9 cellular contexts compared by ENCODE assay signal in the genomic region with DNA sequence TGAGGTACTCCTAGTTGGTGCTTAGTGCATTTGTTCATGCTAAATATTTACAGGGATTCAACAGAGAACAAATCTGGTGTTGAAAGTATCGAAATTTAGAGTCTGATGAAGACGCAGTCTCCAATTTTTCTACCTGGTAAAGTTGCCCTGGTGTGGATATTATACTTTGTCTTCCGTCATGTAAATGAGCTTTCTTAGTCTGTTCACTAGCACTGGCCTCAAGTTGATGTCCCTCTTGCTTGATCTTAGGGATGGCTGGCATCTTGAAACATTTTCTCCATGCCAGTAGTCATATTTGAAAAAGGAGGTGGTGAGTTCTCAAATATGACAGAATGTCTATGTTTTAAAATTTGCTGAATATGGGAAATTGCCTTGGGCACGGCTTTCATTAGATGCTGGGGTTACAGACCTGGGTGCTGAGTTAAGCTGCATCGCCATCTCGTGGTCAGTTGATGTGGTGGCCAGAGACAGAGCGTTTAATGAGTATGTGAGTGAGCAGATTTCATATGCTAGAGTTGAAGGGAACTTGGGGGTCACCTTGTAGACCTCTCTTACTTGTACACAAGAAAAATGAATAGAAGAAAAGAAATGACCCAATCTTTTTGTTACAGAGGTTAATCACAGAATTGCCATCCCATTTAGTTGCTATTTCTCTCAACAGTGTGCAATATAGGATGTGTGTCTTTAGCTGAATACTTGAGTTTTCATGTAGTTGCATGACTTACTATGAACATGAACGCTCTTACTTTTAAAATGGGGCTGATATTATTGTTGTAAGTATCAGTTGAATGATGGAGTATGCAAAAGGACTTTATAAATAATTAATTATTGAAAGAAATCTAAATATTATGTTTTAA.
DNase-seq lines count a peak whose midpoint lies in the region; ATAC-seq and TF ChIP-seq lines count a peak whose summit lies in the region.
"Had no signal": no experiment of that assay in that cellular context is flagged by ENCODE, and none has a peak within 500 bp of the region (broad histone marks: within the 10 kb centered on the region; RNA-seq: fewer than 3 reads in every experiment).

No MANE protein-coding gene starts in this region.

- TF ChIP-seq CTCF in Calu3 (IDR thresholded peaks at IDR 0.05; ENCODE audit: unreplicated experiment) (peak; percentile 74), fibroblast of lung (conservative IDR thresholded peaks at IDR 0.05 in 1 of 2, IDR thresholded peaks at IDR 0.05 in 1 of 2; ENCODE audit: low read depth in 1 of 2, low read length in 2 of 2) (peak; percentile 93 to 97), natural killer cell (IDR thresholded peaks at IDR 0.05) (peak; percentile 57), tibial nerve (IDR thresholded peaks at IDR 0.05) (peak; percentile 71 to 86 (median 80))

- H3K27me3 ChIP-seq in fibroblast of lung (ENCODE audit: control insufficient read depth, insufficient read depth, low read length) (no peaks in the 10 kb centered on the region), tibial nerve (no peaks in the 10 kb centered on the region)

- no peak overlapping the region for H3K4me2 ChIP-seq in fibroblast of lung (ENCODE audit: extremely low read depth, insufficient read depth, low read length)

- intact Hi-C loops in Calu3 (cut with micrococcal nuclease; ENCODE audit: unreplicated experiment) (loop anchor here (1.0 to 2.0 kb wide), 5 partner anchors 177 to 410 kb away; no protein-coding TSS in a partner anchor), natural killer cell (cut with micrococcal nuclease) (no loop called here)

- CTCF ChIA-PET in Calu3 (lab: Charles Lee): interaction anchor here (0.8 to 1.5 kb wide), 4 partner anchors 9 to 410 kb away, joined by 3 to 13 read pairs (median 3); no protein-coding TSS in a partner anchor

- H3K27ac ChIP-seq in fibroblast of lung (ENCODE audit: insufficient read depth, low read length) (no peak overlapping the region), tibial nerve (no peak overlapping the region)

- no peak overlapping the region for H3K9ac ChIP-seq in fibroblast of lung (ENCODE audit: insufficient read depth, low read length)

- peaks cover 27% of the 10 kb centered on the region for H3K4me1 Mint-ChIP-seq in Calu3 (ENCODE audit: low read depth, unreplicated experiment)
- H3K4me1 Mint-ChIP-seq in natural killer cell: no peaks in the 10 kb centered on the region

- H3K79me2 ChIP-seq in fibroblast of lung (ENCODE audit: control insufficient read depth, insufficient read depth, low read length): no peaks in the 10 kb centered on the region

- no peak overlapping the region for H3K27ac Mint-ChIP-seq in Calu3 (ENCODE audit: unreplicated experiment)
- H3K27ac Mint-ChIP-seq in natural killer cell: no peak overlapping the region
- H3K27ac Mint-ChIP-seq: activated naive CD8-positive, alpha-beta T cell had no signal

- no peaks in the 10 kb centered on the region for H3K36me3 Mint-ChIP-seq in Calu3 (ENCODE audit: insufficient read depth, unreplicated experiment)
- no peaks in the 10 kb centered on the region for H3K36me3 Mint-ChIP-seq in natural killer cell
- H3K36me3 Mint-ChIP-seq: activated naive CD8-positive, alpha-beta T cell had no signal

- no TSS peak for BruUV-seq in Calu3 (replicated peaks; lab: Mats Ljungman, UMichigan)

- ATAC-seq in GM19395 (IDR thresholded peaks at IDR 0.05; ENCODE audit: unreplicated experiment): peak; percentile 97
- peak; percentile 88 for ATAC-seq in HG03439 (IDR thresholded peaks at IDR 0.05; ENCODE audit: unreplicated experiment)
- peak; percentile 77 to 94 (median 83) for ATAC-seq in natural killer cell

- no peaks in the 10 kb centered on the region for H3K9me3 ChIP-seq in fibroblast of lung (ENCODE audit: control insufficient read depth, insufficient read depth, low read depth, low read length)
- H3K9me3 ChIP-seq in tibial nerve: no peaks in the 10 kb centered on the region

- no peak overlapping the region for H2AFZ ChIP-seq in fibroblast of lung (ENCODE audit: low read length)

- DNase-seq in Calu3: peak; percentile 73
- DNase-seq in NCI-H748 treated with DMSO at 0.1 percent for 48 hours (lab: John Stamatoyannopoulos, UW): peak; percentile 63
- peak; percentile 20 for DNase-seq in activated T-cell treated with anti-CD3 and anti-CD28 coated beads for 24 hours (ENCODE audit: low read depth)
- DNase-seq in fibroblast of lung (ENCODE audit: low read depth in 2 of 2): peak; percentile 52 to 85
- peak; percentile 21 for DNase-seq in natural killer cell
- DNase-seq in tibial nerve (ENCODE audit: low spot score in 2 of 2): peak; percentile 63 to 89

- no peaks in the 10 kb centered on the region for H3K4me1 ChIP-seq in fibroblast of lung (ENCODE audit: control insufficient read depth, extremely low read depth, insufficient read depth, low read length)
- H3K4me1 ChIP-seq in tibial nerve: no peaks in the 10 kb centered on the region

- TF ChIP-seq POLR2A in tibial nerve (IDR thresholded peaks at IDR 0.05): no peak

- 33 to 36% methylated on average over 8 of the region's 8 CpGs for WGBS in tibial nerve, 2 donors

- H3K27me3 Mint-ChIP-seq in Calu3 (ENCODE audit: unreplicated experiment) (no peaks in the 10 kb centered on the region), natural killer cell (ENCODE audit: low read depth in 2 of 2) (peaks cover 15 to 56% of the 10 kb centered on the region in 2 donors)

- H4K20me1 ChIP-seq in fibroblast of lung (ENCODE audit: control insufficient read depth, extremely low read depth, insufficient read depth, low read length): no peaks in the 10 kb centered on the region

- H3K4me3 ChIP-seq in fibroblast of lung (replicated peaks in 1 of 4; ENCODE audit: control extremely low read depth in 1 of 4, insufficient read depth in 1 of 4, low read depth in 3 of 4, low read length in 4 of 4) (no peak overlapping the region), tibial nerve (no peak overlapping the region)

- no peak for TF ChIP-seq EP300 in tibial nerve (IDR thresholded peaks at IDR 0.05)

- no peaks in the 10 kb centered on the region for H3K36me3 ChIP-seq in fibroblast of lung (ENCODE audit: control insufficient read depth, insufficient read depth, low read length)
- no peaks in the 10 kb centered on the region for H3K36me3 ChIP-seq in tibial nerve

- no peak overlapping the region for H3K4me3 Mint-ChIP-seq in Calu3 (ENCODE audit: low read depth, unreplicated experiment)
- no peak overlapping the region for H3K4me3 Mint-ChIP-seq in natural killer cell
- H3K4me3 Mint-ChIP-seq: activated naive CD8-positive, alpha-beta T cell had no signal

- no peaks in the 10 kb centered on the region for H3K9me3 Mint-ChIP-seq in Calu3 (ENCODE audit: low read depth, unreplicated experiment)
- H3K9me3 Mint-ChIP-seq in natural killer cell: no peaks in the 10 kb centered on the region

Comparison
In these comparisons a context has a peak if more than half of its experiments do, and no peak if none do; other contexts are left out.
1. DNase-seq: peak in every context shown above with its lines; median percentile 76 in tibial nerve; 73 in Calu3; 68 in fibroblast of lung; 63 in NCI-H748 treated with DMSO at 0.1 percent for 48 hours; 21 in natural killer cell; 20 in activated T-cell treated with anti-CD3 and anti-CD28 coated beads for 24 hours.